In genomic region chr12:7972734-7973488, GRCh38 we compare ENCODE assay signal across 13 cellular contexts. TPM values are rescaled to one million over a fixed set of nuclear protein-coding genes. Genes with fewer than 3 reads are reported as not detected.
DNase-seq lines count a peak whose midpoint lies in the region; ATAC-seq, FAIRE-seq and TF ChIP-seq lines count a peak whose summit lies in the region.
"Had no signal": no experiment of that assay in that cellular context is flagged by ENCODE, and none has a peak within 500 bp of the region (broad histone marks: within the 10 kb centered on the region; RNA-seq: fewer than 3 reads in every experiment).

No MANE protein-coding gene starts in this region.

- H3K27me3 Mint-ChIP-seq in activated naive CD4-positive, alpha-beta T cell treated with anti-CD3 and anti-CD28 coated beads, Interleukin-2, amount 10 ng/mL, durations not matched to agents 7 days and 5 days: peaks cover 4% of the 10 kb centered on the region
- no peaks in the 10 kb centered on the region for H3K27me3 Mint-ChIP-seq in T-helper 17 cell
- H3K27me3 Mint-ChIP-seq in stimulated activated naive CD8-positive, alpha-beta T cell treated with anti-CD3 and anti-CD28 coated beads, Interleukin-15, amount 100 ng/mL, for 72 hours: no peaks in the 10 kb centered on the region

- no peaks in the 10 kb centered on the region for H3K79me2 ChIP-seq in endothelial cell of umbilical vein (ENCODE audit: control insufficient read depth, insufficient read depth, low read length)
- H3K79me2 ChIP-seq: parathyroid adenoma had no signal

- no peak overlapping the region for H3K9ac ChIP-seq in endothelial cell of umbilical vein (replicated peaks; ENCODE audit: extremely low read depth, insufficient read depth, low read length)
- H3K9ac ChIP-seq: parathyroid adenoma had no signal

- no peaks in the 10 kb centered on the region for H3K9me3 Mint-ChIP-seq in activated naive CD4-positive, alpha-beta T cell treated with anti-CD3 and anti-CD28 coated beads, Interleukin-2, amount 10 ng/mL, durations not matched to agents 7 days and 5 days
- H3K9me3 Mint-ChIP-seq in stimulated activated naive CD8-positive, alpha-beta T cell treated with anti-CD3 and anti-CD28 coated beads, Interleukin-15, amount 100 ng/mL, for 72 hours: no peaks in the 10 kb centered on the region

- H3K27me3 ChIP-seq in endothelial cell of umbilical vein (ENCODE audit: control insufficient read depth in 2 of 2, insufficient read depth in 2 of 2, low read length in 2 of 2): no peaks in the 10 kb centered on the region
- H3K27me3 ChIP-seq: adrenal gland had no signal

- H3K4me2 ChIP-seq in endothelial cell of umbilical vein (ENCODE audit: insufficient read depth, low read length): peak overlapping the region; percentile 50

- no peak for ATAC-seq in T-helper 17 cell
- ATAC-seq in stimulated activated naive CD8-positive, alpha-beta T cell treated with anti-CD3 and anti-CD28 coated beads, Interleukin-15, amount 100 ng/mL, for 72 hours: no peak

- dilution Hi-C loops in endothelial cell of umbilical vein (cut with MboI; ENCODE audit: extremely low pct_ligation_motif_present, low sequenced_read_pairs): no loop called here

- no peak overlapping the region for H3K4me3 ChIP-seq in endothelial cell of umbilical vein (replicated peaks in 1 of 3; ENCODE audit: insufficient read depth in 1 of 3, low read depth in 1 of 3, low read length in 3 of 3)
- H3K4me3 ChIP-seq: adrenal gland had no signal

- CTCF ChIA-PET in activated naive CD4-positive, alpha-beta T cell treated with anti-CD3 and anti-CD28 coated beads, Interleukin-2, amount 10 ng/mL, durations not matched to agents 7 days and 5 days (lab: Charles Lee): interaction anchor here (0.6 to 1.7 kb wide), 2 partner anchors 22 to 40 kb away, joined by 3 to 8 read pairs; no protein-coding TSS in a partner anchor
- CTCF ChIA-PET in endothelial cell of umbilical vein (lab: Charles Lee): interaction anchor here (1.3 to 5.1 kb wide), 3 partner anchors 8 to 39 kb away, joined by 3 to 34 read pairs (median 4); no protein-coding TSS in a partner anchor

- no peak for DNase-seq in activated naive CD4-positive, alpha-beta T cell treated with anti-CD3 and anti-CD28 coated beads, Interleukin-2, amount 10 ng/mL, durations not matched to agents 7 days and 5 days
- no peak for DNase-seq in activated naive CD4-positive, alpha-beta T cell treated with Interleukin-2 at 50 U/mL for 16 hours
- no peak for DNase-seq in T-helper 17 cell
- DNase-seq in endothelial cell of umbilical vein (ENCODE audit: low read depth, low spot score): no peak
- DNase-seq in stimulated activated naive CD8-positive, alpha-beta T cell treated with anti-CD3 and anti-CD28 coated beads, Interleukin-15, amount 100 ng/mL, for 72 hours: no peak
- no peak for DNase-seq in activated effector memory CD4-positive, alpha-beta T cell treated with Interleukin-2 at 50 U/mL for 16 hours
- DNase-seq in SK-N-DZ (ENCODE audit: low spot score): no peak
- DNase-seq in kidney tubule cell (ENCODE audit: low spot score): no peak
- DNase-seq: activated CD4-positive, alpha-beta T cell treated with anti-CD3 and anti-CD28 coated beads, Interleukin-2, amount 50 U/mL, for 1 hour; adrenal gland; NCI-H1105 treated with DMSO at 0.1 percent for 48 hours had no signal

- H3K27ac Mint-ChIP-seq in activated naive CD4-positive, alpha-beta T cell treated with anti-CD3 and anti-CD28 coated beads, Interleukin-2, amount 10 ng/mL, durations not matched to agents 7 days and 5 days: peak overlapping the region; percentile 90
- H3K27ac Mint-ChIP-seq in T-helper 17 cell: peak overlapping the region; percentile 97
- H3K27ac Mint-ChIP-seq in stimulated activated naive CD8-positive, alpha-beta T cell treated with anti-CD3 and anti-CD28 coated beads, Interleukin-15, amount 100 ng/mL, for 72 hours: peak overlapping the region; percentile 87 to 96

- H3K9me3 ChIP-seq in T-helper 17 cell (ENCODE audit: control insufficient read depth, low read length, poor library complexity, severe bottlenecking): no peaks in the 10 kb centered on the region
- H3K9me3 ChIP-seq in endothelial cell of umbilical vein (replicated peaks; ENCODE audit: control insufficient read depth, insufficient read depth, low read length): no peaks in the 10 kb centered on the region
- H3K9me3 ChIP-seq: adrenal gland had no signal

- no peaks in the 10 kb centered on the region for H3K36me3 ChIP-seq in endothelial cell of umbilical vein (ENCODE audit: control insufficient read depth in 2 of 2, extremely low read depth in 1 of 2, insufficient read depth in 2 of 2, low read length in 2 of 2)
- H3K36me3 ChIP-seq: adrenal gland had no signal

- no peaks in the 10 kb centered on the region for H3K9me1 ChIP-seq in endothelial cell of umbilical vein (replicated peaks; ENCODE audit: control insufficient read depth, extremely low read depth, insufficient read depth, low read length)

- POLR2A ChIA-PET in endothelial cell of umbilical vein (lab: Charles Lee): no interaction called here

- H3K4me1 ChIP-seq in endothelial cell of umbilical vein (ENCODE audit: control insufficient read depth, extremely low read depth, insufficient read depth, low read length): peaks cover 17% of the 10 kb centered on the region
- H3K4me1 ChIP-seq: parathyroid adenoma had no signal

- H3K4me3 Mint-ChIP-seq in activated naive CD4-positive, alpha-beta T cell treated with anti-CD3 and anti-CD28 coated beads, Interleukin-2, amount 10 ng/mL, durations not matched to agents 7 days and 5 days: peak overlapping the region; percentile 78
- peak overlapping the region; percentile 60 for H3K4me3 Mint-ChIP-seq in T-helper 17 cell
- H3K4me3 Mint-ChIP-seq in stimulated activated naive CD8-positive, alpha-beta T cell treated with anti-CD3 and anti-CD28 coated beads, Interleukin-15, amount 100 ng/mL, for 72 hours: peak overlapping the region; percentile 65 to 84

- H3K27ac ChIP-seq in endothelial cell of umbilical vein (ENCODE audit: insufficient read depth, low read depth, low read length): no peak overlapping the region
- H3K27ac ChIP-seq: parathyroid adenoma had no signal

- no peak for TF ChIP-seq CTCF in endothelial cell of umbilical vein (IDR thresholded peaks at IDR 0.05; ENCODE audit: extremely low read depth in 1 of 2, insufficient read depth in 1 of 2, low read depth in 1 of 2, low read length in 2 of 2)

- FAIRE-seq in endothelial cell of umbilical vein (lab: Jason Lieb, UNC): peak; percentile 8
- FAIRE-seq: colon had no signal

- no peak overlapping the region for H2AFZ ChIP-seq in endothelial cell of umbilical vein (ENCODE audit: low read depth, low read length)
- H2AFZ ChIP-seq: parathyroid adenoma had no signal

- no peak for TF ChIP-seq POLR2A in endothelial cell of umbilical vein (IDR thresholded peaks at IDR 0.05; ENCODE audit: low read depth, low read length)

- no TSS peak for BruUV-seq in endothelial cell of umbilical vein (replicated peaks; lab: Mats Ljungman, UMichigan)

- peaks cover 19% of the 10 kb centered on the region for H3K36me3 Mint-ChIP-seq in activated naive CD4-positive, alpha-beta T cell treated with anti-CD3 and anti-CD28 coated beads, Interleukin-2, amount 10 ng/mL, durations not matched to agents 7 days and 5 days
- peaks cover 5% of the 10 kb centered on the region for H3K36me3 Mint-ChIP-seq in T-helper 17 cell (ENCODE audit: low read depth)

- H4K20me1 ChIP-seq in endothelial cell of umbilical vein (replicated peaks; ENCODE audit: control insufficient read depth, extremely low read depth, insufficient read depth, low read length): no peaks in the 10 kb centered on the region

- intact Hi-C loops in endothelial cell of umbilical vein (cut with micrococcal nuclease): no loop called here

- H3K4me1 Mint-ChIP-seq in activated naive CD4-positive, alpha-beta T cell treated with anti-CD3 and anti-CD28 coated beads, Interleukin-2, amount 10 ng/mL, durations not matched to agents 7 days and 5 days: peaks cover 42% of the 10 kb centered on the region
- peaks cover 19% of the 10 kb centered on the region for H3K4me1 Mint-ChIP-seq in T-helper 17 cell
- peaks cover 33% of the 10 kb centered on the region for H3K4me1 Mint-ChIP-seq in stimulated activated naive CD8-positive, alpha-beta T cell treated with anti-CD3 and anti-CD28 coated beads, Interleukin-15, amount 100 ng/mL, for 72 hours

TF ChIP-seq in endothelial cell of umbilical vein, 7 proteins besides CTCF, POLR2A, EP300 and RAD21 (continues in another document):
- TF ChIP-seq MAX (IDR thresholded peaks at IDR 0.05; ENCODE audit: insufficient read depth, insufficient read length) (no peak), MYC (IDR thresholded peaks at IDR 0.05; ENCODE audit: low read depth, low read length) (no peak), EZH2 (IDR thresholded peaks at IDR 0.05; ENCODE audit: borderline replicate concordance, low read depth, low read length, severe bottlenecking) (no peak), JUN (IDR thresholded peaks at IDR 0.05; ENCODE audit: borderline replicate concordance, insufficient read depth, insufficient read length, low read depth) (no peak)

RNA-seq across cellular contexts. Expression of gene SLC2A3, which starts 36.9 kb away (rescaled TPM):
- 100 to 1,000 TPM; 689 to 766 TPM for total RNA-seq in T-helper 17 cell
- total RNA-seq in endothelial cell of umbilical vein: 13.9 and 25.7 TPM in 2 replicates
- polyA plus RNA-seq in endothelial cell of umbilical vein: 12.7 and 20.8 TPM in 2 replicates
- polyA plus RNA-seq in endothelial cell of umbilical vein (2011; cell fraction: cytosol; rRNA removed): 8.9 and 9.9 TPM in 2 replicates
- polyA plus RNA-seq in endothelial cell of umbilical vein (2011; cell fraction: nucleus; rRNA removed): 20.7 and 21.8 TPM in 2 replicates
- 33.5 and 53.0 TPM in 2 replicates for polyA plus RNA-seq in endothelial cell of umbilical vein (2012)
- 32.2 and 35.4 TPM in 2 replicates for polyA minus RNA-seq in endothelial cell of umbilical vein
- polyA minus RNA-seq in endothelial cell of umbilical vein (2011; cell fraction: cytosol; rRNA and poly(A)+ RNA removed): 22.0 TPM
- polyA minus RNA-seq in endothelial cell of umbilical vein (2011; cell fraction: nucleus; rRNA and poly(A)+ RNA removed): 29.1 and 41.5 TPM in 2 replicates
- not detected in 2 replicates for polyA plus RNA-seq in SK-N-DZ (2014; cell fraction: cytosol; rRNA removed)
- polyA plus RNA-seq in SK-N-DZ (2014; cell fraction: nucleus; rRNA removed): not detected in 2 replicates

RNA-seq across cellular contexts. Expression of gene FOXJ2, which starts 59.6 kb away (rescaled TPM):
- total RNA-seq in T-helper 17 cell (10 to 100 TPM; 33.4 to 40.4 TPM), endothelial cell of umbilical vein (13.3 and 13.9 TPM in 2 replicates)
- polyA plus RNA-seq in endothelial cell of umbilical vein: 5.3 and 6.2 TPM in 2 replicates
- polyA plus RNA-seq in endothelial cell of umbilical vein (2011; cell fraction: cytosol; rRNA removed): 4.6 and 4.8 TPM in 2 replicates
- polyA plus RNA-seq in endothelial cell of umbilical vein (2011; cell fraction: nucleus; rRNA removed): 6.2 and 8.0 TPM in 2 replicates
- 8.5 TPM in 2 replicates for polyA plus RNA-seq in endothelial cell of umbilical vein (2012)
- 6.7 and 7.5 TPM in 2 replicates for polyA minus RNA-seq in endothelial cell of umbilical vein
- polyA minus RNA-seq in endothelial cell of umbilical vein (2011; cell fraction: cytosol; rRNA and poly(A)+ RNA removed): 4.6 TPM
- polyA minus RNA-seq in endothelial cell of umbilical vein (2011; cell fraction: nucleus; rRNA and poly(A)+ RNA removed): 4.6 and 5.9 TPM in 2 replicates
- polyA plus RNA-seq in SK-N-DZ (2014; cell fraction: cytosol; rRNA removed): 3.9 and 4.8 TPM in 2 replicates
- 2.9 and 6.6 TPM in 2 replicates for polyA plus RNA-seq in SK-N-DZ (2014; cell fraction: nucleus; rRNA removed)

Comparison
In these comparisons a context has a peak if more than half of its experiments do, and no peak if none do; other contexts are left out.
1. RNA of gene SLC2A3, which starts 36.9 kb away (total RNA-seq): 689 to 766 TPM in T-helper 17 cell; 13.9 to 25.7 TPM in endothelial cell of umbilical vein; every median in the first group is over 10 times any median in the second.
2. Peak in every context shown above with its lines, with median percentiles within 50 percentile points of each other: H3K27ac Mint-ChIP-seq and H3K4me3 Mint-ChIP-seq.